ENCODE assay signal across 26 cellular contexts in the genomic region with DNA sequence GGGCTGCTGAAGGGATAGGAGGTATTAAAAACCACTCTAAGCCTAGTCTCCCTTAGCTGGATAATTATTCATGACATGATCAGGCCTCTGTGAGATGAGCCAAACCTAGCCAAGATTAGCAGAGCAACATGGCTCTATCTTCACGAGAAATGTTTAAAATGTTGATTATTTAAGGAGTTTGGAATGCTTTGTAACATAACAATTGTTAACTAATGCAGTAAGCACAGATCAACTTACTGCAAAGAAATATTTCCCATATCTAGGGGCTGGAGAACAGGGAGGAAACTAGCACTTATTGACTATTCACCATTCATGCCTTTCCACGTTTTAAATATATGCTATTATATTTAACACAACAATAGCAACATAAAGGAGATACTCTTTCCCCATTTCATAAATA.
DNase-seq lines count a peak whose midpoint lies in the region; ATAC-seq, FAIRE-seq and TF ChIP-seq lines count a peak whose summit lies in the region.
"Had no signal": no experiment of that assay in that cellular context is flagged by ENCODE, and none has a peak within 500 bp of the region (broad histone marks: within the 10 kb centered on the region; RNA-seq: fewer than 3 reads in every experiment).

No MANE protein-coding gene starts in this region.

- BruUV-seq in mammary epithelial cell (replicated peaks; lab: Mats Ljungman, UMichigan): no TSS peak

- dilution Hi-C loops in mammary epithelial cell (cut with HindIII; ENCODE audit: low sequenced_read_pairs) (no loop called here), keratinocyte (cut with MboI; ENCODE audit: extremely low pct_ligation_motif_present, low sequenced_read_pairs) (no loop called here)

- no peaks in the 10 kb centered on the region for H3K36me3 ChIP-seq in SK-N-SH (replicated peaks in 1 of 2; ENCODE audit: control insufficient read depth in 1 of 2, insufficient read depth in 2 of 2, low read length in 1 of 2)
- no peaks in the 10 kb centered on the region for H3K36me3 ChIP-seq in mammary epithelial cell (ENCODE audit: insufficient read depth, low read length)
- H3K36me3 ChIP-seq in keratinocyte (ENCODE audit: control insufficient read depth in 2 of 2, extremely low read depth in 1 of 2, insufficient read depth in 2 of 2, low read length in 2 of 2): no peaks in the 10 kb centered on the region
- H3K36me3 ChIP-seq: ascending aorta, BLaER1, upper lobe of left lung had no signal

- H3F3A ChIP-seq in SK-N-SH (replicated peaks; ENCODE audit: insufficient read depth): peaks cover 15% of the 10 kb centered on the region

- H3K27me3 ChIP-seq in SK-N-SH (ENCODE audit: insufficient read depth): no peaks in the 10 kb centered on the region
- no peaks in the 10 kb centered on the region for H3K27me3 ChIP-seq in mammary epithelial cell (ENCODE audit: insufficient read depth, low read length)
- no peaks in the 10 kb centered on the region for H3K27me3 ChIP-seq in keratinocyte (ENCODE audit: control insufficient read depth, extremely low read depth, insufficient read depth, low read length)
- H3K27me3 ChIP-seq: ascending aorta, BLaER1, upper lobe of left lung had no signal

- TF ChIP-seq RAD21 in SK-N-SH (IDR thresholded peaks at IDR 0.05; ENCODE audit: low read length): no peak

- DNase-seq in SK-N-SH (no peak), mammary epithelial cell (no peak), keratinocyte (ENCODE audit: low read depth, low spot score) (no peak), AML-193 (lab: John Stamatoyannopoulos, UW) (no peak)
- DNase-seq: activated CD4-positive, alpha-beta T cell treated with anti-CD3 and anti-CD28 coated beads for 1 hour; activated naive CD4-positive, alpha-beta T cell treated with anti-CD3 and anti-CD28 coated beads for 36 hours; activated T-cell treated with anti-CD3 and anti-CD28 coated beads, Interleukin-2, amount 50 U/mL, for 24 hours; endodermal cell; kidney; natural killer cell; NCI-H2107; NCI-H510A treated with DMSO at 0.1 percent for 48 hours; psoas muscle; stimulated activated CD4-positive, alpha-beta T cell treated with anti-CD3 and anti-CD28 coated beads, Interleukin-4, amount 100 ng/mL, for 1 hour; T-cell; upper lobe of left lung had no signal

- H3K9me3 ChIP-seq in SK-N-SH (no peaks in the 10 kb centered on the region), mammary epithelial cell (replicated peaks; ENCODE audit: insufficient read depth, low read length) (peaks cover 3% of the 10 kb centered on the region), keratinocyte (ENCODE audit: control insufficient read depth, low read depth, low read length) (no peaks in the 10 kb centered on the region)
- H3K9me3 ChIP-seq: ascending aorta, psoas muscle had no signal

- POLR2A ChIA-PET in SK-N-SH (lab: Yijun Ruan, JAX): no interaction called here

- H3K4me2 ChIP-seq in SK-N-SH: peak overlapping the region; percentile 35
- H3K4me2 ChIP-seq in mammary epithelial cell (ENCODE audit: insufficient read depth, low read depth, low read length): peak overlapping the region; percentile 69
- no peak overlapping the region for H3K4me2 ChIP-seq in keratinocyte (ENCODE audit: control insufficient read depth, extremely low read depth, insufficient read depth, low read depth, low read length)
- H3K4me2 ChIP-seq: BLaER1 had no signal

- WGBS in SK-N-SH (ENCODE audit: low lambda C conversion rate): 3% methylated on average over 2 of the region's 2 CpGs
- WGBS in mammary epithelial cell (ENCODE audit: low coverage, missing lambda C conversion rate): 3% methylated on average over 2 of the region's 2 CpGs

- H3K4me1 ChIP-seq in SK-N-SH (ENCODE audit: control insufficient read depth in 1 of 2, insufficient read depth in 2 of 2, low read depth in 1 of 2, low read length in 1 of 2) (0 out of 4 replicates have a peak, but pooled peaks cover 0 to 4% of the 10 kb centered on the region in 2 experiments), mammary epithelial cell (ENCODE audit: insufficient read depth, low read length) (peaks cover 29% of the 10 kb centered on the region), keratinocyte (ENCODE audit: control insufficient read depth, extremely low read depth, insufficient read depth, low read length) (peaks cover 12% of the 10 kb centered on the region)
- H3K4me1 ChIP-seq: BLaER1, psoas muscle, upper lobe of left lung had no signal

- no peak overlapping the region for H3K4me3 ChIP-seq in SK-N-SH (ENCODE audit: low read depth in 2 of 2, low read length in 1 of 2)
- peak overlapping the region in 2 of 3 experiments; percentile 25 to 34 for H3K4me3 ChIP-seq in mammary epithelial cell (replicated peaks in 1 of 3; ENCODE audit: insufficient read depth in 1 of 3, low read depth in 2 of 3, low read length in 3 of 3)
- H3K4me3 ChIP-seq in keratinocyte (ENCODE audit: control insufficient read depth in 2 of 3, extremely low read depth in 1 of 3, insufficient read depth in 2 of 3, low read depth in 1 of 3, low read length in 3 of 3): no peak overlapping the region
- H3K4me3 ChIP-seq: ascending aorta, BLaER1, psoas muscle, skin epidermis, upper lobe of left lung had no signal

- intact Hi-C loops in mammary epithelial cell (cut with micrococcal nuclease): loop anchor here (5.0 kb wide), 1 partner anchor 198 kb away; no protein-coding TSS in a partner anchor

- H2AFZ ChIP-seq in SK-N-SH (ENCODE audit: low read depth) (peak overlapping the region; percentile 2; the same call in 1 of the 2 replicates), mammary epithelial cell (ENCODE audit: low read depth, low read length) (peak overlapping the region; percentile 77), keratinocyte (ENCODE audit: control insufficient read depth, low read length) (peak overlapping the region; percentile 71)

- peak overlapping the region in 1 of 2 experiments; percentile 85; a peak in 2 of 4 replicates for H3K27ac ChIP-seq in SK-N-SH (ENCODE audit: low read depth in 2 of 2, low read length in 1 of 2)
- H3K27ac ChIP-seq in mammary epithelial cell (ENCODE audit: insufficient read depth, low read depth, low read length): peak overlapping the region; percentile 99
- peak overlapping the region; percentile 69 for H3K27ac ChIP-seq in keratinocyte (ENCODE audit: control insufficient read depth, insufficient read depth, low read length)
- H3K27ac ChIP-seq: ascending aorta, BLaER1, psoas muscle, skin epidermis, upper lobe of left lung had no signal

- no peak for TF ChIP-seq CTCF in SK-N-SH (IDR thresholded peaks at IDR 0.05)
- TF ChIP-seq CTCF in mammary epithelial cell (conservative IDR thresholded peaks at IDR 0.05 in 1 of 2, IDR thresholded peaks at IDR 0.05 in 1 of 2; ENCODE audit: extremely low read depth in 1 of 2, insufficient read depth in 1 of 2, low read depth in 1 of 2, low read length in 2 of 2): no peak
- TF ChIP-seq CTCF in keratinocyte (optimal IDR thresholded peaks at IDR 0.05 in 1 of 3, IDR thresholded peaks at IDR 0.05 in 1 of 3, conservative IDR thresholded peaks at IDR 0.05 in 1 of 3; ENCODE audit: extremely low read depth in 1 of 3, insufficient read depth in 2 of 3, low read length in 3 of 3): no peak

- H3K9ac ChIP-seq in SK-N-SH: no peak overlapping the region
- peak overlapping the region; percentile 78 for H3K9ac ChIP-seq in mammary epithelial cell (ENCODE audit: insufficient read depth, low read length)
- no peak overlapping the region for H3K9ac ChIP-seq in keratinocyte (ENCODE audit: control insufficient read depth, extremely low read depth, insufficient read depth, low read length)
- H3K9ac ChIP-seq: BLaER1 had no signal

- in situ Hi-C loops in mammary epithelial cell (cut with MboI; ENCODE audit: low sequenced_read_pairs in 2 of 2): no loop called here

- peak; percentile 36 for FAIRE-seq in keratinocyte (lab: Jason Lieb, UNC)
- FAIRE-seq: colon, kidney, TTC549 had no signal

- no peak for ATAC-seq in SK-N-SH treated with all-trans-retinoic acid at 6 μM for 48 hours
- no peak for ATAC-seq in GM18502 (IDR thresholded peaks at IDR 0.05; ENCODE audit: poor library complexity, unreplicated experiment)
- no peak for ATAC-seq in GM19328 (IDR thresholded peaks at IDR 0.05; ENCODE audit: unreplicated experiment)
- ATAC-seq in GM19395 (IDR thresholded peaks at IDR 0.05; ENCODE audit: unreplicated experiment): no peak
- ATAC-seq: natural killer cell, psoas muscle, Right ventricle myocardium inferior, T-cell had no signal

- no peak for TF ChIP-seq EP300 in SK-N-SH (IDR thresholded peaks at IDR 0.05; ENCODE audit: borderline replicate concordance in 1 of 2, low read depth in 1 of 2, low read length in 1 of 2)

- no peaks in the 10 kb centered on the region; the same call in 1 of the 2 replicates for H3K9me2 ChIP-seq in SK-N-SH

- no peaks in the 10 kb centered on the region for H4K20me1 ChIP-seq in SK-N-SH (ENCODE audit: insufficient read depth)
- H4K20me1 ChIP-seq in mammary epithelial cell (ENCODE audit: insufficient read depth, low read length): no peaks in the 10 kb centered on the region
- no peaks in the 10 kb centered on the region for H4K20me1 ChIP-seq in keratinocyte (ENCODE audit: control insufficient read depth, extremely low read depth, insufficient read depth, low read length)
- H4K20me1 ChIP-seq: BLaER1 had no signal

- CTCF ChIA-PET in SK-N-SH (lab: Yijun Ruan, JAX): no interaction called here
- CTCF ChIA-PET in mammary epithelial cell (lab: Charles Lee; ENCODE audit: low non-redundant PET): no interaction called here

- H3K79me2 ChIP-seq in SK-N-SH (ENCODE audit: insufficient read depth): no peaks in the 10 kb centered on the region
- H3K79me2 ChIP-seq in mammary epithelial cell (ENCODE audit: insufficient read depth, low read length): no peaks in the 10 kb centered on the region
- H3K79me2 ChIP-seq in keratinocyte (ENCODE audit: control insufficient read depth, insufficient read depth, low read length): no peaks in the 10 kb centered on the region

- H3K9me1 ChIP-seq in keratinocyte (ENCODE audit: control insufficient read depth, extremely low read depth, insufficient read depth, low read length): no peaks in the 10 kb centered on the region

TF ChIP-seq in SK-N-SH, 30 proteins besides CTCF, POLR2A, EP300 and RAD21 (continues in another document):
- TF ChIP-seq NRF1 (IDR thresholded peaks at IDR 0.05; ENCODE audit: low read depth, low read length) (no peak), FOXJ3 (CRISPR knock-in tag; IDR thresholded peaks at IDR 0.05) (no peak), SIN3A (IDR thresholded peaks at IDR 0.05; ENCODE audit: borderline replicate concordance, low read depth, low read length) (no peak), JUND (IDR thresholded peaks at IDR 0.05) (no peak), RFX5 (IDR thresholded peaks at IDR 0.05; ENCODE audit: low read length) (no peak), RCOR1 (IDR thresholded peaks at IDR 0.05; ENCODE audit: low read length) (no peak)

Comparison
In these comparisons a context has a peak if more than half of its experiments do, and no peak if none do; other contexts are left out.
1. H2AFZ ChIP-seq: peak in every context shown above with its lines; median percentile 77 in mammary epithelial cell; 71 in keratinocyte; 2 in SK-N-SH.
2. H3K4me3 ChIP-seq: peak in mammary epithelial cell (2 of 3); none in SK-N-SH (0 of 2) and keratinocyte (0 of 3).